ENCODE assay signal across 9 cellular contexts in the genomic region with DNA sequence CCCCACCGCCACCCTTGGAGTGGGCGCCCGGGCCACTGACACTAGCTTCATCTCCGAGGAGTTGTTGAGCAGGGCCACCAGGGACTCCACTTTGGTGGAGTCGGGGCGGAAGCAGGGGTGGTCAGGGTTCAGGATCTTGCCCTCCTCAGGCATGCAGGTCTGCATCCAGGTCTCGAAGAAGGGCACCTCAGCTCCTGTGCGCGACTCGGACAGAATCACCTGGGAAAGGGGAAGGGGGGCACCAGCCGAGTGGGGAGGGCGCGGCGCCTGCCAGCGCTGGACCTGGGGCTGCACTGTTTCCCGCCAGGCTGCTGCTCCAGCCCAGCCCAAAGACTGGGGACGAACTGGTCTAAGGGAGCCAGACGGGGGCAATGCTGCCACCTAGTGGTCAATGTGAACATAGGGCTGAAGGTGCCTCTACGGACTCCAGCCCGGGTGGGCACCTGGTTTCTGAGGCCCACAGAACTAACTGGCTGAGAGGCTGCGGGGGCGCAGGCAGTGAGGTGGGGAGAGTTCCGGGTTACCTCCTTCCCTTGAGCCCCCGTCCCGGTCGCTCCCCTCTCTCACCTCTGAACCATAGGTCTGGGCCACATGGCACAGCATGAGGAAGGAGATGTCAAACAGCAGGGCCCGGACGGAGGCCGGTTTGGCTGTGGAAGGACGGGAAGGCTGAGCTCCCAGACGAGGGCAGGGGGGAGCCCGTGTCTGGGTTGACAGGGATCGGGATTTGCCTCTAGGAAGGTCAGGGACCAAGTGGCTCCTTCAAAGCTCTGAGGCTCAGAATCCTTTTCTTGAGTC. TPM values are rescaled to one million over a fixed set of nuclear protein-coding genes. Genes with fewer than 3 reads are reported as not detected.
DNase-seq lines count a peak whose midpoint lies in the region; ATAC-seq and TF ChIP-seq lines count a peak whose summit lies in the region.
"Had no signal": no experiment of that assay in that cellular context is flagged by ENCODE, and none has a peak within 500 bp of the region (broad histone marks: within the 10 kb centered on the region; RNA-seq: fewer than 3 reads in every experiment).

No MANE protein-coding gene starts in this region.

- peaks cover 2% of the 10 kb centered on the region for H3K4me1 ChIP-seq in Panc1 (ENCODE audit: control insufficient read depth, insufficient read depth, low read length)

- peak; percentile 96 for TF ChIP-seq CTCF in Panc1 (IDR thresholded peaks at IDR 0.05)

- in situ Hi-C loops in Panc1 (cut with HindIII; ENCODE audit: low pct_unique_long_range_greater_than_20kb, low sequenced_read_pairs), result no loop called here

- no peak overlapping the region for H3K27ac Mint-ChIP-seq in natural killer cell treated with Interleukin-12 subunit alpha and Interleukin-12 subunit beta and Interleukin-15 and Interleukin-18, amount 100 ng/mL, for 72 hours
- H3K27ac Mint-ChIP-seq in stimulated activated memory B cell treated with anti-CD40 and anti-IgM and Interleukin-4, amounts not matched to agents 10 μg/mL and 1 μg/mL and 100 μg/mL, for 72 hours, result no peak overlapping the region

- peaks cover 20% of the 10 kb centered on the region for H3K4me1 Mint-ChIP-seq in activated T-cell treated with anti-CD3 and anti-CD28 coated beads, Interleukin-2, amount 50 U/mL, for 4 hours (ENCODE audit: low read depth)
- peaks cover 2 to 14% of the 10 kb centered on the region in 2 donors for H3K4me1 Mint-ChIP-seq in natural killer cell treated with Interleukin-12 subunit alpha and Interleukin-12 subunit beta and Interleukin-15 and Interleukin-18, amount 100 ng/mL, for 72 hours (ENCODE audit: low read depth in 2 of 2)
- peaks cover 11% of the 10 kb centered on the region for H3K4me1 Mint-ChIP-seq in stimulated activated memory B cell treated with anti-CD40 and anti-IgM and Interleukin-4, amounts not matched to agents 10 μg/mL and 1 μg/mL and 100 μg/mL, for 72 hours

- POLR2A ChIA-PET in Panc1 (lab: Charles Lee), result interaction anchor here (0.5 kb wide), 1 partner anchor 11 kb away, joined by 5 read pairs; no protein-coding TSS in a partner anchor

- no peaks in the 10 kb centered on the region for H3K9me3 Mint-ChIP-seq in activated T-cell treated with anti-CD3 and anti-CD28 coated beads, Interleukin-2, amount 50 U/mL, for 4 hours
- no peaks in the 10 kb centered on the region for H3K9me3 Mint-ChIP-seq in natural killer cell treated with Interleukin-12 subunit alpha and Interleukin-12 subunit beta and Interleukin-15 and Interleukin-18, amount 100 ng/mL, for 72 hours
- no peaks in the 10 kb centered on the region for H3K9me3 Mint-ChIP-seq in stimulated activated memory B cell treated with anti-CD40 and anti-IgM and Interleukin-4, amounts not matched to agents 10 μg/mL and 1 μg/mL and 100 μg/mL, for 72 hours

- no peak overlapping the region for H3K4me3 ChIP-seq in Jurkat, Clone E6-1 (ENCODE audit: low read length)
- no peak overlapping the region for H3K4me3 ChIP-seq in Panc1 (ENCODE audit: low read depth in 2 of 2, low read length in 2 of 2)

- ATAC-seq in Panc1 (peak; percentile 95), HG02588 (IDR thresholded peaks at IDR 0.05; ENCODE audit: unreplicated experiment) (no peak)
- ATAC-seq in activated T-cell treated with anti-CD3 and anti-CD28 coated beads, Interleukin-2, amount 50 U/mL, for 4 hours, result peak; percentile 90 to 91
- ATAC-seq in natural killer cell treated with Interleukin-12 subunit alpha and Interleukin-12 subunit beta and Interleukin-15 and Interleukin-18, amount 100 ng/mL, for 72 hours, result peak; percentile 82 to 86
- peak; percentile 85 for ATAC-seq in stimulated activated memory B cell treated with anti-CD40 and anti-IgM and Interleukin-4, amounts not matched to agents 10 μg/mL and 1 μg/mL and 100 μg/mL, for 72 hours

- no peak overlapping the region for H3K27ac ChIP-seq in Panc1 (ENCODE audit: low read length)

- peaks cover 29% of the 10 kb centered on the region for H3K36me3 Mint-ChIP-seq in activated T-cell treated with anti-CD3 and anti-CD28 coated beads, Interleukin-2, amount 50 U/mL, for 4 hours (ENCODE audit: insufficient read depth)
- peaks cover 11% of the 10 kb centered on the region for H3K36me3 Mint-ChIP-seq in natural killer cell treated with Interleukin-12 subunit alpha and Interleukin-12 subunit beta and Interleukin-15 and Interleukin-18, amount 100 ng/mL, for 72 hours
- peaks cover 59% of the 10 kb centered on the region for H3K36me3 Mint-ChIP-seq in stimulated activated memory B cell treated with anti-CD40 and anti-IgM and Interleukin-4, amounts not matched to agents 10 μg/mL and 1 μg/mL and 100 μg/mL, for 72 hours

- H3K4me3 Mint-ChIP-seq in activated T-cell treated with anti-CD3 and anti-CD28 coated beads, Interleukin-2, amount 50 U/mL, for 4 hours, result no peak overlapping the region
- H3K4me3 Mint-ChIP-seq in natural killer cell treated with Interleukin-12 subunit alpha and Interleukin-12 subunit beta and Interleukin-15 and Interleukin-18, amount 100 ng/mL, for 72 hours, result no peak overlapping the region
- H3K4me3 Mint-ChIP-seq in stimulated activated memory B cell treated with anti-CD40 and anti-IgM and Interleukin-4, amounts not matched to agents 10 μg/mL and 1 μg/mL and 100 μg/mL, for 72 hours, result no peak overlapping the region

- intact Hi-C loops in Panc1 (cut with micrococcal nuclease; ENCODE audit: unreplicated experiment), result no loop called here

- no TSS peak for BruUV-seq in Panc1 (replicated peaks; lab: Mats Ljungman, UMichigan)

- no peaks in the 10 kb centered on the region for H3K27me3 ChIP-seq in Panc1 (ENCODE audit: control insufficient read depth, insufficient read depth, low read length)

- DNase-seq in DMS153 treated with DMSO at 0.1 percent for 48 hours (lab: John Stamatoyannopoulos, UW; ENCODE audit: unreplicated experiment), result peak; percentile 62
- peak; percentile 48 for DNase-seq in Jurkat, Clone E6-1 (ENCODE audit: low read depth, low spot score)
- DNase-seq in Panc1 (ENCODE audit: low read depth, low spot score), result peak; percentile 47
- peak; percentile 74 for DNase-seq in activated T-cell treated with anti-CD3 and anti-CD28 coated beads, Interleukin-2, amount 50 U/mL, for 4 hours
- peak; percentile 61 for DNase-seq in fibroblast of gingiva (ENCODE audit: low read depth)
- DNase-seq in natural killer cell treated with Interleukin-12 subunit alpha and Interleukin-12 subunit beta and Interleukin-15 and Interleukin-18, amount 100 ng/mL, for 72 hours (ENCODE audit: low spot score), result peak; percentile 86

- no peaks in the 10 kb centered on the region for H3K36me3 ChIP-seq in Panc1 (ENCODE audit: control insufficient read depth, insufficient read depth, low read length)

- H3K27me3 Mint-ChIP-seq in activated T-cell treated with anti-CD3 and anti-CD28 coated beads, Interleukin-2, amount 50 U/mL, for 4 hours (ENCODE audit: low read depth), result no peaks in the 10 kb centered on the region
- no peaks in the 10 kb centered on the region for H3K27me3 Mint-ChIP-seq in natural killer cell treated with Interleukin-12 subunit alpha and Interleukin-12 subunit beta and Interleukin-15 and Interleukin-18, amount 100 ng/mL, for 72 hours
- no peaks in the 10 kb centered on the region for H3K27me3 Mint-ChIP-seq in stimulated activated memory B cell treated with anti-CD40 and anti-IgM and Interleukin-4, amounts not matched to agents 10 μg/mL and 1 μg/mL and 100 μg/mL, for 72 hours

- no peaks in the 10 kb centered on the region for H3K9me3 ChIP-seq in Panc1 (ENCODE audit: control insufficient read depth, insufficient read depth, low read depth, low read length)

- CTCF ChIA-PET in Panc1 (lab: Charles Lee), result interaction anchor here (0.5 to 1.2 kb wide), 5 partner anchors 21 to 47 kb away, joined by 3 to 8 read pairs (median 5); partner anchors contain the start of genes MED24 and PSMD3

RNA-seq across cellular contexts. Expression of gene CSF3, which starts 11.8 kb away (rescaled TPM):
- polyA plus RNA-seq in Jurkat, Clone E6-1 (2012; ENCODE audit: insufficient read depth, insufficient read length), result not detected
- total RNA-seq in Panc1 (2021; ENCODE audit: unreplicated experiment), result not detected
- polyA plus RNA-seq in Panc1 (2012; ENCODE audit: insufficient read length), result not detected
- not detected for total RNA-seq in activated T-cell treated with anti-CD3 and anti-CD28 coated beads, Interleukin-2, amount 50 U/mL, for 4 hours
- under 1 TPM in 1 of 2 donors, not detected in 1; 0.78 TPM for total RNA-seq in natural killer cell treated with Interleukin-12 subunit alpha and Interleukin-12 subunit beta and Interleukin-15 and Interleukin-18, amount 100 ng/mL, for 72 hours
- total RNA-seq: T-helper 2 cell treated with Interferon-gamma antibody and Interleukin-4, amounts not matched to agents 100 ng/mL and 5 ng/mL, for 36 hours had no signal

RNA-seq across cellular contexts. Expression of gene MED24, which starts 27.2 kb away (rescaled TPM):
- 94.8 TPM for polyA plus RNA-seq in Jurkat, Clone E6-1 (2012; ENCODE audit: insufficient read depth, insufficient read length)
- 93.9 TPM for total RNA-seq in Panc1 (2021; ENCODE audit: unreplicated experiment)
- 89.2 TPM for polyA plus RNA-seq in Panc1 (2012; ENCODE audit: insufficient read length)
- 100 to 1,000 TPM; 133 to 140 (median 134) TPM for total RNA-seq in activated T-cell treated with anti-CD3 and anti-CD28 coated beads, Interleukin-2, amount 50 U/mL, for 4 hours
- total RNA-seq in natural killer cell treated with Interleukin-12 subunit alpha and Interleukin-12 subunit beta and Interleukin-15 and Interleukin-18, amount 100 ng/mL, for 72 hours, result 100 to 1,000 TPM in 1 of 2 donors, 10 to 100 TPM in 1; 91.5 to 147 TPM

RNA-seq across cellular contexts. Expression of gene THRA, which starts 35.8 kb away (rescaled TPM):
- polyA plus RNA-seq in Jurkat, Clone E6-1 (2012; ENCODE audit: insufficient read depth, insufficient read length), result 28.9 TPM
- 11.7 TPM for total RNA-seq in Panc1 (2021; ENCODE audit: unreplicated experiment)
- 13.6 TPM for polyA plus RNA-seq in Panc1 (2012; ENCODE audit: insufficient read length)
- total RNA-seq in activated T-cell treated with anti-CD3 and anti-CD28 coated beads, Interleukin-2, amount 50 U/mL, for 4 hours, result 10 to 100 TPM in 2 of 3 donors, 1 to 10 TPM in 1; 6.6 to 12.4 (median 10.3) TPM
- 10 to 100 TPM in 1 of 2 donors, 1 to 10 TPM in 1; 4.9 to 10.9 TPM for total RNA-seq in natural killer cell treated with Interleukin-12 subunit alpha and Interleukin-12 subunit beta and Interleukin-15 and Interleukin-18, amount 100 ng/mL, for 72 hours

RNA-seq across cellular contexts. Expression of gene PSMD3, which starts 46.4 kb away (rescaled TPM):
- polyA plus RNA-seq in Jurkat, Clone E6-1 (2012; ENCODE audit: insufficient read depth, insufficient read length), result 227 TPM
- total RNA-seq in Panc1 (2021; ENCODE audit: unreplicated experiment), result 175 TPM
- 244 TPM for polyA plus RNA-seq in Panc1 (2012; ENCODE audit: insufficient read length)
- total RNA-seq in activated T-cell treated with anti-CD3 and anti-CD28 coated beads, Interleukin-2, amount 50 U/mL, for 4 hours, result 100 to 1,000 TPM; 276 to 288 (median 280) TPM
- total RNA-seq in natural killer cell treated with Interleukin-12 subunit alpha and Interleukin-12 subunit beta and Interleukin-15 and Interleukin-18, amount 100 ng/mL, for 72 hours, result 100 to 1,000 TPM; 148 to 163 TPM
